In genomic region chr2:226797289-226797988, GRCh38 we compare ENCODE assay signal across 8 cellular contexts. TPM values are rescaled to one million over a fixed set of nuclear protein-coding genes. Genes with fewer than 3 reads are reported as not detected.
DNase-seq lines count a peak whose midpoint lies in the region; ATAC-seq lines count a peak whose summit lies in the region.

No MANE protein-coding gene starts in this region.

- peaks cover 26 to 28% (median 26%) of the 10 kb centered on the region in 3 donors for H3K4me1 Mint-ChIP-seq in IgD-negative memory B cell
- H3K4me1 Mint-ChIP-seq in naive thymus-derived CD8-positive, alpha-beta T cell: peaks cover 9 to 64% (median 60%) of the 10 kb centered on the region in 4 donors

- POLR2A ChIA-PET in naive thymus-derived CD8-positive, alpha-beta T cell (lab: Charles Lee): interaction anchor here (3.4 to 3.5 kb wide), 2 partner anchors 7 to 38 kb away, joined by 21 to 41 read pairs; partner anchors contain the start of gene RHBDD1

- H3K27me3 Mint-ChIP-seq in IgD-negative memory B cell: no peaks in the 10 kb centered on the region
- H3K27me3 Mint-ChIP-seq in naive thymus-derived CD8-positive, alpha-beta T cell: no peaks in the 10 kb centered on the region

- peak overlapping the region in 3 of 4 donors; percentile 83 to 97 (median 88) for H3K4me3 Mint-ChIP-seq in IgD-negative memory B cell
- peak overlapping the region; percentile 24 to 93 (median 72) for H3K4me3 Mint-ChIP-seq in naive thymus-derived CD8-positive, alpha-beta T cell

- peak overlapping the region in 1 of 3 donors; percentile 90 for H3K27ac Mint-ChIP-seq in IgD-negative memory B cell
- peak overlapping the region in 3 of 10 donors; percentile 19 to 77 (median 57) for H3K27ac Mint-ChIP-seq in naive thymus-derived CD8-positive, alpha-beta T cell

- H3K9me3 Mint-ChIP-seq in IgD-negative memory B cell: no peaks in the 10 kb centered on the region
- no peaks in the 10 kb centered on the region for H3K9me3 Mint-ChIP-seq in naive thymus-derived CD8-positive, alpha-beta T cell

- peak; percentile 64 for DNase-seq in AG08395 (ENCODE audit: low spot score)
- no peak for DNase-seq in epithelial cell of prostate (ENCODE audit: low read depth, low spot score)
- peak in 2 of 10 donors; percentile 4 to 62 for DNase-seq in naive thymus-derived CD8-positive, alpha-beta T cell
- no peak for DNase-seq in NCI-H1930 (lab: John Stamatoyannopoulos, UW)
- no peak for DNase-seq in OCI-M1 (lab: John Stamatoyannopoulos, UW)
- no peak for DNase-seq in DMS79 (lab: John Stamatoyannopoulos, UW)

- peak overlapping the region; percentile 96 for H3K27ac ChIP-seq in epithelial cell of prostate

- no peak for ATAC-seq in naive thymus-derived CD8-positive, alpha-beta T cell
- no peak for ATAC-seq in GM18868 (IDR thresholded peaks at IDR 0.05; ENCODE audit: unreplicated experiment)

- no peaks in the 10 kb centered on the region for H3K36me3 Mint-ChIP-seq in IgD-negative memory B cell
- no peaks in the 10 kb centered on the region for H3K36me3 Mint-ChIP-seq in naive thymus-derived CD8-positive, alpha-beta T cell

RNA-seq across cellular contexts. Expression of gene IRS1, which starts 2.2 kb away (rescaled TPM):
- 0.21 TPM for polyA plus RNA-seq in IgD-negative memory B cell
- total RNA-seq in naive thymus-derived CD8-positive, alpha-beta T cell: 10 to 100 TPM; 11.4 to 14.0 TPM
- under 1 TPM; 0.51 to 0.84 (median 0.64) TPM for polyA plus RNA-seq in naive thymus-derived CD8-positive, alpha-beta T cell

RNA-seq across cellular contexts. Expression of gene RHBDD1, which starts 38.4 kb away (rescaled TPM):
- polyA plus RNA-seq in IgD-negative memory B cell: 32.0 TPM
- total RNA-seq in naive thymus-derived CD8-positive, alpha-beta T cell: 10 to 100 TPM; 53.5 to 55.6 TPM
- 10 to 100 TPM; 13.7 to 20.4 (median 14.8) TPM for polyA plus RNA-seq in naive thymus-derived CD8-positive, alpha-beta T cell
